ENCODE assay signal across 34 cellular contexts in genomic region chr2:214196260-214196659, GRCh38.
"Had no signal": no experiment of that assay in that cellular context is flagged by ENCODE, and none has a peak within 500 bp of the region (broad histone marks: within the 10 kb centered on the region; RNA-seq: fewer than 3 reads in every experiment).

No MANE protein-coding gene starts in this region.

- H3K27ac Mint-ChIP-seq: activated B cell treated with CpG ODN at 0.5 μM for 24 hours; activated CD4-positive, alpha-beta memory T cell treated with anti-CD3 and anti-CD28 coated beads for 36 hours; activated naive CD4-positive, alpha-beta T cell treated with anti-CD3 and anti-CD28 coated beads for 36 hours; activated naive CD4-positive, alpha-beta T cell treated with anti-CD3 and anti-CD28 coated beads, Interleukin-2, amount 50 U/mL, for 72 hours; activated T-helper 1 cell treated with anti-CD3 and anti-CD28 coated beads, Interleukin-12 subunit alpha, Interleukin-12 subunit beta, Interleukin-2, Interleukin-4 antibody, amounts not matched to agents 30 ng/mL and 10 ng/mL and 1 ng/mL, durations not matched to agents 14 hours and 24 hours and 36 hours had no signal

- H3K36me3 ChIP-seq: adrenal gland, breast epithelium had no signal

- H3K4me1 Mint-ChIP-seq: activated B cell treated with CpG ODN at 0.5 μM for 24 hours had no signal

- H2AFZ ChIP-seq: PC-9 had no signal

- DNase-seq: activated B cell treated with CpG ODN at 0.5 μM for 24 hours; activated CD4-positive, alpha-beta memory T cell treated with anti-CD3 and anti-CD28 coated beads for 36 hours; activated CD4-positive, alpha-beta T cell treated with anti-CD3 and anti-CD28 coated beads for 4 hours; activated CD4-positive, alpha-beta T cell treated with anti-CD3 and anti-CD28 coated beads, Interleukin-2, amount 50 U/mL, for 1 hour; activated CD4-positive, CD25-positive, alpha-beta regulatory T cell treated with anti-CD3 and anti-CD28 coated beads, Interleukin-2, amount 50 U/mL, for 72 hours; activated CD8-positive, alpha-beta memory T cell treated with anti-CD3 and anti-CD28 coated beads, Interleukin-2, amount 50 U/mL, for 4 hours; activated gamma-delta T cell treated with Interleukin-2 at 50 U/mL for 16 hours; activated naive CD4-positive, alpha-beta T cell treated with anti-CD3 and anti-CD28 coated beads for 36 hours; activated T-cell treated with anti-CD3 and anti-CD28 coated beads for 4 hours; activated T-cell treated with anti-CD3 and anti-CD28 coated beads, Interleukin-2, amount 50 U/mL, for 4 hours; adrenal gland; body of pancreas; NCI-H1105; NCI-H1417 treated with DMSO at 0.1 percent for 48 hours; NCI-H1694 treated with DMSO at 0.1 percent for 48 hours; NCI-H2029; NCI-H2107; NCI-H2171; NCI-H510A; NCI-H526; NCI-H748 treated with DMSO at 0.1 percent for 48 hours; NK-92 treated with Interleukin-12 subunit alpha and Interleukin-12 subunit beta, amount 100 ng/mL, for 24 hours; PC-9; SIG-M5; T-helper 1 cell; T-helper 2 cell; T-helper 9 cell had no signal

- H3K4me3 ChIP-seq: adrenal gland, body of pancreas, breast epithelium, PC-9 had no signal

- H3K9me3 ChIP-seq: adrenal gland, body of pancreas, breast epithelium had no signal

- H3K27ac ChIP-seq: adrenal gland, body of pancreas, breast epithelium, PC-9, RWPE1, VCaP had no signal

- H3K27me3 Mint-ChIP-seq: activated B cell treated with CpG ODN at 0.5 μM for 24 hours; activated CD4-positive, alpha-beta memory T cell treated with anti-CD3 and anti-CD28 coated beads for 36 hours had no signal

- H3K36me3 Mint-ChIP-seq: activated CD4-positive, alpha-beta memory T cell treated with anti-CD3 and anti-CD28 coated beads for 36 hours; activated naive CD4-positive, alpha-beta T cell treated with anti-CD3 and anti-CD28 coated beads, Interleukin-2, amount 50 U/mL, for 72 hours had no signal

- H3K27me3 ChIP-seq: adrenal gland, body of pancreas, breast epithelium had no signal

- ATAC-seq: activated naive CD4-positive, alpha-beta T cell treated with anti-CD3 and anti-CD28 coated beads, Interleukin-2, amount 50 U/mL, for 72 hours; activated T-cell treated with anti-CD3 and anti-CD28 coated beads, Interleukin-2, amount 50 U/mL, for 4 hours; body of pancreas; Right ventricle myocardium inferior; SK-N-SH treated with all-trans-retinoic acid at 6 μM for 48 hours had no signal

- H3K9me3 Mint-ChIP-seq: activated B cell treated with CpG ODN at 0.5 μM for 24 hours; activated CD4-positive, alpha-beta memory T cell treated with anti-CD3 and anti-CD28 coated beads for 36 hours; activated T-cell treated with anti-CD3 and anti-CD28 coated beads, Interleukin-2, amount 50 U/mL, for 4 hours; activated T-helper 1 cell treated with anti-CD3 and anti-CD28 coated beads, Interleukin-12 subunit alpha, Interleukin-12 subunit beta, Interleukin-2, Interleukin-4 antibody, amounts not matched to agents 30 ng/mL and 10 ng/mL and 1 ng/mL, durations not matched to agents 14 hours and 24 hours and 36 hours had no signal

- H3K4me1 ChIP-seq: adrenal gland, body of pancreas, breast epithelium had no signal

- H3K4me2 ChIP-seq: PC-9 had no signal

- H3K4me3 Mint-ChIP-seq: activated B cell treated with CpG ODN at 0.5 μM for 24 hours; activated CD4-positive, alpha-beta memory T cell treated with anti-CD3 and anti-CD28 coated beads for 36 hours; activated naive CD4-positive, alpha-beta T cell treated with anti-CD3 and anti-CD28 coated beads for 36 hours; activated T-cell treated with anti-CD3 and anti-CD28 coated beads, Interleukin-2, amount 50 U/mL, for 4 hours; activated T-helper 1 cell treated with anti-CD3 and anti-CD28 coated beads, Interleukin-12 subunit alpha, Interleukin-12 subunit beta, Interleukin-2, Interleukin-4 antibody, amounts not matched to agents 30 ng/mL and 10 ng/mL and 1 ng/mL, durations not matched to agents 14 hours and 24 hours and 36 hours had no signal
